ENCODE assay signal across 1 cellular context in the genomic region with DNA sequence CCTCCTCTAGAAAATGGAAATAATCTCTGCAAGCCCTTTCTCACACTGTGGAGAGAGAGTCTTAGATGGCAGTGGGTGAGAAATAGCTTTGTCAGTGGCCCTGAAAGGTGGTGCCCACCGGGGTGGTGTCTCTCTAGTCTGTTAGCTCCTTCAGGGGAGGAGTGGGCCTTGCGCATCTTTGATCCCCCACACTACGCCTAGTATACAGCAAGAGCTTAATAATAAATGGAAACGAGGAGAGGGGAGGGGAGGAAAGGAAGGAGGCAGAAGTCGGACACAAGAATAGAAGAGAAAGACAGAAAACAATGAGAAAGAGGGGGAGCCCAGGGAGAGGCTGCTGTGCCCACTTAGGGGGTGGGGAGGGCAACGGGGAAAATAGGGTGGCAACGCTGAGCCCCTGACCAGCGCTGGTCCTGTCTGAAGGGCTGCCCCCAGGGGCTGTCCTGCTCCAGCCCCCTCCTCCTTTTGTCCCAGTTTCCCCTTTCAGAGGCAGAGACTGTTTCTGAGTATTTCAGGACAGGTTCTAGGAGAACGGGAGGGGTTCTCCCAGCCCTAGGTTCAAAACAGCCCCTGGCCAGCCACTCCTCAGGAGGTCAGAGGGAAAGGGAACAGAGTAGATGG.
TF ChIP-seq lines count a peak whose summit lies in the region.

No MANE protein-coding gene starts in this region.

TF ChIP-seq in GM23338, 12 proteins besides CTCF, POLR2A, EP300 and RAD21:
- TF ChIP-seq, protein P1, sequence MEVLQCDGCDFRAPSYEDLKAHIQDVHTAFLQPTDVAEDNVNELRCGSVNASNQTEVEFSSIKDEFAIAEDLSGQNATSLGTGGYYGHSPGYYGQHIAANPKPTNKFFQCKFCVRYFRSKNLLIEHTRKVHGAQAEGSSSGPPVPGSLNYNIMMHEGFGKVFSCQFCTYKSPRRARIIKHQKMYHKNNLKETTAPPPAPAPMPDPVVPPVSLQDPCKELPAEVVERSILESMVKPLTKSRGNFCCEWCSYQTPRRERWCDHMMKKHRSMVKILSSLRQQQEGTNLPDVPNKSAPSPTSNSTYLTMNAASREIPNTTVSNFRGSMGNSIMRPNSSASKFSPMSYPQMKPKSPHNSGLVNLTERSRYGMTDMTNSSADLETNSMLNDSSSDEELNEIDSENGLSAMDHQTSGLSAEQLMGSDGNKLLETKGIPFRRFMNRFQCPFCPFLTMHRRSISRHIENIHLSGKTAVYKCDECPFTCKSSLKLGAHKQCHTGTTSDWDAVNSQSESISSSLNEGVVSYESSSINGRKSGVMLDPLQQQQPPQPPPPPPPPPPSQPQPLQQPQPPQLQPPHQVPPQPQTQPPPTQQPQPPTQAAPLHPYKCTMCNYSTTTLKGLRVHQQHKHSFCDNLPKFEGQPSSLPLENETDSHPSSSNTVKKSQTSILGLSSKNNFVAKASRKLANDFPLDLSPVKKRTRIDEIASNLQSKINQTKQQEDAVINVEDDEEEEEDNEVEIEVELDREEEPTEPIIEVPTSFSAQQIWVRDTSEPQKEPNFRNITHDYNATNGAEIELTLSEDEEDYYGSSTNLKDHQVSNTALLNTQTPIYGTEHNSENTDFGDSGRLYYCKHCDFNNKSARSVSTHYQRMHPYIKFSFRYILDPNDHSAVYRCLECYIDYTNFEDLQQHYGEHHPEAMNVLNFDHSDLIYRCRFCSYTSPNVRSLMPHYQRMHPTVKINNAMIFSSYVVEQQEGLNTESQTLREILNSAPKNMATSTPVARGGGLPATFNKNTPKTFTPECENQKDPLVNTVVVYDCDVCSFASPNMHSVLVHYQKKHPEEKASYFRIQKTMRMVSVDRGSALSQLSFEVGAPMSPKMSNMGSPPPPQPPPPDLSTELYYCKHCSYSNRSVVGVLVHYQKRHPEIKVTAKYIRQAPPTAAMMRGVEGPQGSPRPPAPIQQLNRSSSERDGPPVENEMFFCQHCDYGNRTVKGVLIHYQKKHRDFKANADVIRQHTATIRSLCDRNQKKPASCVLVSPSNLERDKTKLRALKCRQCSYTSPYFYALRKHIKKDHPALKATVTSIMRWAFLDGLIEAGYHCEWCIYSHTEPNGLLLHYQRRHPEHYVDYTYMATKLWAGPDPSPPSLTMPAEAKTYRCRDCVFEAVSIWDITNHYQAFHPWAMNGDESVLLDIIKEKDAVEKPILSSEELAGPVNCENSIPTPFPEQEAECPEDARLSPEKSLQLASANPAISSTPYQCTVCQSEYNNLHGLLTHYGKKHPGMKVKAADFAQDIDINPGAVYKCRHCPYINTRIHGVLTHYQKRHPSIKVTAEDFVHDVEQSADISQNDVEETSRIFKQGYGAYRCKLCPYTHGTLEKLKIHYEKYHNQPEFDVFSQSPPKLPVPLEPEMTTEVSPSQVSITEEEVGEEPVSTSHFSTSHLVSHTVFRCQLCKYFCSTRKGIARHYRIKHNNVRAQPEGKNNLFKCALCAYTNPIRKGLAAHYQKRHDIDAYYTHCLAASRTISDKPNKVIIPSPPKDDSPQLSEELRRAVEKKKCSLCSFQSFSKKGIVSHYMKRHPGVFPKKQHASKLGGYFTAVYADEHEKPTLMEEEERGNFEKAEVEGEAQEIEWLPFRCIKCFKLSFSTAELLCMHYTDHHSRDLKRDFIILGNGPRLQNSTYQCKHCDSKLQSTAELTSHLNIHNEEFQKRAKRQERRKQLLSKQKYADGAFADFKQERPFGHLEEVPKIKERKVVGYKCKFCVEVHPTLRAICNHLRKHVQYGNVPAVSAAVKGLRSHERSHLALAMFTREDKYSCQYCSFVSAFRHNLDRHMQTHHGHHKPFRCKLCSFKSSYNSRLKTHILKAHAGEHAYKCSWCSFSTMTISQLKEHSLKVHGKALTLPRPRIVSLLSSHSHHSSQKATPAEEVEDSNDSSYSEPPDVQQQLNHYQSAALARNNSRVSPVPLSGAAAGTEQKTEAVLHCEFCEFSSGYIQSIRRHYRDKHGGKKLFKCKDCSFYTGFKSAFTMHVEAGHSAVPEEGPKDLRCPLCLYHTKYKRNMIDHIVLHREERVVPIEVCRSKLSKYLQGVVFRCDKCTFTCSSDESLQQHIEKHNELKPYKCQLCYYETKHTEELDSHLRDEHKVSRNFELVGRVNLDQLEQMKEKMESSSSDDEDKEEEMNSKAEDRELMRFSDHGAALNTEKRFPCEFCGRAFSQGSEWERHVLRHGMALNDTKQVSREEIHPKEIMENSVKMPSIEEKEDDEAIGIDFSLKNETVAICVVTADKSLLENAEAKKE (CRISPR knock-in tag; IDR thresholded peaks at IDR 0.05): no peak
- TF ChIP-seq POLR2AphosphoS5 (IDR thresholded peaks at IDR 0.05; ENCODE audit: low read depth) (no peak), CREB1 (CRISPR knock-in tag; IDR thresholded peaks at IDR 0.05; ENCODE audit: low read depth) (no peak), NANOG (IDR thresholded peaks at IDR 0.05; ENCODE audit: borderline replicate concordance) (no peak), STAT1 (IDR thresholded peaks at IDR 0.05; ENCODE audit: unreplicated experiment) (no peak), ZNF331 (CRISPR knock-in tag; IDR thresholded peaks at IDR 0.05; ENCODE audit: low read depth) (no peak), ZNF114 (CRISPR knock-in tag; IDR thresholded peaks at IDR 0.05) (no peak), EZH2 (IDR thresholded peaks at IDR 0.05; ENCODE audit: low read depth, unreplicated experiment) (no peak), JUNB (IDR thresholded peaks at IDR 0.05; ENCODE audit: unreplicated experiment) (no peak), EZH2phosphoT487 (IDR thresholded peaks at IDR 0.05; ENCODE audit: unreplicated experiment) (no peak)
- TF ChIP-seq, protein P2, sequence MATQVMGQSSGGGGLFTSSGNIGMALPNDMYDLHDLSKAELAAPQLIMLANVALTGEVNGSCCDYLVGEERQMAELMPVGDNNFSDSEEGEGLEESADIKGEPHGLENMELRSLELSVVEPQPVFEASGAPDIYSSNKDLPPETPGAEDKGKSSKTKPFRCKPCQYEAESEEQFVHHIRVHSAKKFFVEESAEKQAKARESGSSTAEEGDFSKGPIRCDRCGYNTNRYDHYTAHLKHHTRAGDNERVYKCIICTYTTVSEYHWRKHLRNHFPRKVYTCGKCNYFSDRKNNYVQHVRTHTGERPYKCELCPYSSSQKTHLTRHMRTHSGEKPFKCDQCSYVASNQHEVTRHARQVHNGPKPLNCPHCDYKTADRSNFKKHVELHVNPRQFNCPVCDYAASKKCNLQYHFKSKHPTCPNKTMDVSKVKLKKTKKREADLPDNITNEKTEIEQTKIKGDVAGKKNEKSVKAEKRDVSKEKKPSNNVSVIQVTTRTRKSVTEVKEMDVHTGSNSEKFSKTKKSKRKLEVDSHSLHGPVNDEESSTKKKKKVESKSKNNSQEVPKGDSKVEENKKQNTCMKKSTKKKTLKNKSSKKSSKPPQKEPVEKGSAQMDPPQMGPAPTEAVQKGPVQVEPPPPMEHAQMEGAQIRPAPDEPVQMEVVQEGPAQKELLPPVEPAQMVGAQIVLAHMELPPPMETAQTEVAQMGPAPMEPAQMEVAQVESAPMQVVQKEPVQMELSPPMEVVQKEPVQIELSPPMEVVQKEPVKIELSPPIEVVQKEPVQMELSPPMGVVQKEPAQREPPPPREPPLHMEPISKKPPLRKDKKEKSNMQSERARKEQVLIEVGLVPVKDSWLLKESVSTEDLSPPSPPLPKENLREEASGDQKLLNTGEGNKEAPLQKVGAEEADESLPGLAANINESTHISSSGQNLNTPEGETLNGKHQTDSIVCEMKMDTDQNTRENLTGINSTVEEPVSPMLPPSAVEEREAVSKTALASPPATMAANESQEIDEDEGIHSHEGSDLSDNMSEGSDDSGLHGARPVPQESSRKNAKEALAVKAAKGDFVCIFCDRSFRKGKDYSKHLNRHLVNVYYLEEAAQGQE (IDR thresholded peaks at IDR 0.05; ENCODE audit: unreplicated experiment): no peak
- TF ChIP-seq, protein P3, sequence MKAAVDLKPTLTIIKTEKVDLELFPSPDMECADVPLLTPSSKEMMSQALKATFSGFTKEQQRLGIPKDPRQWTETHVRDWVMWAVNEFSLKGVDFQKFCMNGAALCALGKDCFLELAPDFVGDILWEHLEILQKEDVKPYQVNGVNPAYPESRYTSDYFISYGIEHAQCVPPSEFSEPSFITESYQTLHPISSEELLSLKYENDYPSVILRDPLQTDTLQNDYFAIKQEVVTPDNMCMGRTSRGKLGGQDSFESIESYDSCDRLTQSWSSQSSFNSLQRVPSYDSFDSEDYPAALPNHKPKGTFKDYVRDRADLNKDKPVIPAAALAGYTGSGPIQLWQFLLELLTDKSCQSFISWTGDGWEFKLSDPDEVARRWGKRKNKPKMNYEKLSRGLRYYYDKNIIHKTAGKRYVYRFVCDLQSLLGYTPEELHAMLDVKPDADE (IDR thresholded peaks at IDR 0.05): no peak
